ENCODE assay signal across 1 cellular context in the genomic region with DNA sequence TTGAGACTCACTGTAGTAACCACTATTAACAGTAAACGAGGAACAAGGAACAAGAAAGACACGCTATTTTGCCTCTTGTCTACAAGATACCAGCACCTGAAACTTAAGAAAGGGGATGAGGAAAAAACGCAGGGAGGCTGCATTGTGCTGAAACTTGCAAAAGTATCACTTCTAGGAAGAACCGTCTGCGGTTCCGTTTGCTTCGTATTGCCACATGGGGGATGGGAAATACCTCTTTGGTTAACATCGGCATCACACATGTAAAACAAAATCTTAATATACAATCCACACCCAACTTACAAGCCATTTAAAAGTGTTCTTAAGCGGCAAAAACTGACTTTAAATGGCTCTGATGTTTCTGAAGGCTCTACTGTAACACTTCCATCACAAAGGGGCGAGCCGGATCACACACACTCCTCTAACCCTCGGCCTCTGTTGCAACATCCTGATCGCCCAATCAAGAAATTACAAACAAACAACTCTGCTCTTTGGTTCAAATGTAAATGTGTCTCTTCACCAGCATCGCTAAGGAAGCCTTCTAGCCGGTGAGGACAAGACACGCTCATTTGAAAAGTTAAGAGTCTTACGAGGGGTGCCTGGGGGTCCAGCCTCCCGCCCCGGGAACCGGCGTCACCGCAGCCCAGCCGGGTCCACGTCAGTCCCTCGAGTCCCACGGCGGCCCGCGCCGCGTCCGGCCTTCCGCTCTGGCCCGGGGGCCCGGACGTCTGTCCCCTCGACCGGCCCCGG.
A peak's percentile ranks its signal among the peaks of the same experiment; 100 is the strongest.
TF ChIP-seq lines count a peak whose summit lies in the region.

No MANE protein-coding gene starts in this region.

TF ChIP-seq in IMR-90, 13 proteins besides CTCF, POLR2A, EP300 and RAD21 (continued from another document):
- TF ChIP-seq CHD1 (IDR thresholded peaks at IDR 0.05; ENCODE audit: low read depth, low read length) (no peak), MXI1 (IDR thresholded peaks at IDR 0.05; ENCODE audit: borderline replicate concordance, low read depth, low read length) (0 out of 2 replicates have a peak, but pooled peaks have one; percentile 15)
- TF ChIP-seq, protein P1, sequence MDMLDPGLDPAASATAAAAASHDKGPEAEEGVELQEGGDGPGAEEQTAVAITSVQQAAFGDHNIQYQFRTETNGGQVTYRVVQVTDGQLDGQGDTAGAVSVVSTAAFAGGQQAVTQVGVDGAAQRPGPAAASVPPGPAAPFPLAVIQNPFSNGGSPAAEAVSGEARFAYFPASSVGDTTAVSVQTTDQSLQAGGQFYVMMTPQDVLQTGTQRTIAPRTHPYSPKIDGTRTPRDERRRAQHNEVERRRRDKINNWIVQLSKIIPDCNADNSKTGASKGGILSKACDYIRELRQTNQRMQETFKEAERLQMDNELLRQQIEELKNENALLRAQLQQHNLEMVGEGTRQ (IDR thresholded peaks at IDR 0.05; ENCODE audit: low read depth, low read length) = no peak
